Comparison of ENCODE assay signal across 7 cellular contexts in genomic region chr12:24991209-24992049, GRCh38. TPM values are rescaled to one million over a fixed set of nuclear protein-coding genes. Genes with fewer than 3 reads are reported as not detected.
DNase-seq lines count a peak whose midpoint lies in the region; TF ChIP-seq lines count a peak whose summit lies in the region.

No MANE protein-coding gene starts in this region.

- H4K20me1 ChIP-seq in fibroblast of lung (ENCODE audit: control insufficient read depth, extremely low read depth, insufficient read depth, low read length) (no peaks in the 10 kb centered on the region), neural cell (ENCODE audit: insufficient read depth) (no peaks in the 10 kb centered on the region)

- no peaks in the 10 kb centered on the region for H3K79me2 ChIP-seq in fibroblast of lung (ENCODE audit: control insufficient read depth, insufficient read depth, low read length)
- H3K79me2 ChIP-seq in neural cell (replicated peaks; ENCODE audit: insufficient read depth, low read length), result no peaks in the 10 kb centered on the region

- no peak for TF ChIP-seq EP300 in neural cell (conservative IDR thresholded peaks at IDR 0.05; ENCODE audit: poor library complexity, severe bottlenecking)

- H2AFZ ChIP-seq in fibroblast of lung (ENCODE audit: low read length), result no peak overlapping the region
- H2AFZ ChIP-seq in neural cell (ENCODE audit: low read depth, low read length), result no peak overlapping the region

- no peak overlapping the region for H3K4me2 ChIP-seq in fibroblast of lung (ENCODE audit: extremely low read depth, insufficient read depth, low read length)
- H3K4me2 ChIP-seq in neural cell (ENCODE audit: low read length), result no peak overlapping the region

- no peaks in the 10 kb centered on the region for H3K4me1 ChIP-seq in fibroblast of lung (ENCODE audit: control insufficient read depth, extremely low read depth, insufficient read depth, low read length)

- peak; percentile 85 for TF ChIP-seq RAD21 in neural cell (conservative IDR thresholded peaks at IDR 0.05)

- H3K27ac ChIP-seq in fibroblast of lung (ENCODE audit: insufficient read depth, low read length), result no peak overlapping the region
- H3K27ac ChIP-seq in neural cell (ENCODE audit: low read length), result no peak overlapping the region

- no peaks in the 10 kb centered on the region for H3K36me3 ChIP-seq in fibroblast of lung (ENCODE audit: control insufficient read depth, insufficient read depth, low read length)
- H3K36me3 ChIP-seq in neural cell (ENCODE audit: insufficient read depth, low read length), result no peaks in the 10 kb centered on the region

- H3K9ac ChIP-seq in fibroblast of lung (ENCODE audit: insufficient read depth, low read length), result no peak overlapping the region
- H3K9ac ChIP-seq in neural cell (ENCODE audit: low read length), result no peak overlapping the region

- DNase-seq in GM03348 (ENCODE audit: low spot score) (peak; percentile 72), HCEC 1CT (peak; percentile 63), NCI-H1417 treated with DMSO at 0.1 percent for 48 hours (lab: John Stamatoyannopoulos, UW) (peak; percentile 61), SKM-1 treated with dmso at 0.1 percent for 144 hours (lab: John Stamatoyannopoulos, UW; ENCODE audit: unreplicated experiment) (peak; percentile 26), fibroblast of lung (ENCODE audit: low read depth in 2 of 2) (peak; percentile 46 to 80), ureter (ENCODE audit: low spot score) (no peak)

- H3K9me2 ChIP-seq in neural cell (ENCODE audit: insufficient read depth, low read length), result no peaks in the 10 kb centered on the region

- no peaks in the 10 kb centered on the region for H3K27me3 ChIP-seq in fibroblast of lung (ENCODE audit: control insufficient read depth, insufficient read depth, low read length)
- H3K27me3 ChIP-seq in neural cell (ENCODE audit: insufficient read depth, low read depth, low read length), result no peaks in the 10 kb centered on the region

- H3K4me3 ChIP-seq in fibroblast of lung (replicated peaks in 1 of 4; ENCODE audit: control extremely low read depth in 1 of 4, insufficient read depth in 1 of 4, low read depth in 3 of 4, low read length in 4 of 4) (no peak overlapping the region), neural cell (ENCODE audit: low read length) (no peak overlapping the region)

- TF ChIP-seq CTCF in fibroblast of lung (conservative IDR thresholded peaks at IDR 0.05 in 1 of 2, IDR thresholded peaks at IDR 0.05 in 1 of 2; ENCODE audit: low read depth in 1 of 2, low read length in 2 of 2) (peak; percentile 10 to 47), neural cell (IDR thresholded peaks at IDR 0.05; ENCODE audit: poor library complexity, severe bottlenecking) (peak; percentile 84)

- H3K9me3 ChIP-seq in fibroblast of lung (ENCODE audit: control insufficient read depth, insufficient read depth, low read depth, low read length) (no peaks in the 10 kb centered on the region), neural cell (ENCODE audit: low read length) (no peaks in the 10 kb centered on the region)

- H3F3A ChIP-seq in neural cell (ENCODE audit: insufficient read depth, low read length, poor library complexity, severe bottlenecking), result no peaks in the 10 kb centered on the region

TF ChIP-seq in neural cell, 6 proteins besides CTCF, POLR2A, EP300 and RAD21:
- TF ChIP-seq SMC3 (conservative IDR thresholded peaks at IDR 0.05; ENCODE audit: poor library complexity) (peak; percentile 89), EZH2 (IDR thresholded peaks at IDR 0.05; ENCODE audit: borderline replicate concordance, insufficient read depth, low read length, poor library complexity, severe bottlenecking) (no peak), TAF1 (IDR thresholded peaks at IDR 0.05; ENCODE audit: low read depth) (no peak)

RNA-seq across cellular contexts. Expression of gene BCAT1, which starts 42.5 kb away (rescaled TPM):
- 93.7 and 162 TPM in 2 replicates for total RNA-seq in fibroblast of lung
- 27.8 and 31.9 TPM in 2 replicates for polyA plus RNA-seq in fibroblast of lung
- polyA plus RNA-seq in fibroblast of lung (2012), result 48.1 and 50.3 TPM in 2 replicates
- 34.4 and 47.2 TPM in 2 replicates for polyA minus RNA-seq in fibroblast of lung (ENCODE audit: low replicate concordance)
- 26.1 and 31.3 TPM in 2 replicates for polyA plus RNA-seq in neural cell
- 90.4 and 91.5 TPM in 2 replicates for polyA minus RNA-seq in neural cell
- total RNA-seq in ureter, result 19.3 TPM
